Comparison of ENCODE assay signal across 2 cellular contexts in the genomic region with DNA sequence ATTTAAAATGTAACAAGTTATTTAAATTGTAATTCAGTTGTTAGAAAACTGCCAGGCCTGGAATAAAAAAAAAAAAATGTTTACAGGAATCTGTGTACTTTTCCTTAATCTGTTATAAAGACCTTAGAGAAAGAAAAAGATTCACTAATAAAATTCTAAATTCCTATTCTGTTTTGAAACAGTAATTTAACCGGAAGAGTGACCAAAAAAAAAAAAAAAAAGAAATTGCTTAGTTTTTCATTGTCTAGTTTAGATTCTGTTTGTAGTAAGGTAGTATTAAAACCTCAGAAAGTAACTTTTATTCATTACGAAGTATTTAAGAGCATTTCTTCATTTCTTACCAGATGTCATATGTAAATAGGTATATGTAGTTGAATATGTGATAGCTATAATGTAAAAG.
TF ChIP-seq lines count a peak whose summit lies in the region.

No MANE protein-coding gene starts in this region.

TF ChIP-seq in SK-N-SH, 30 proteins besides CTCF, POLR2A, EP300 and RAD21 (continued from another document):
- TF ChIP-seq, protein P1, sequence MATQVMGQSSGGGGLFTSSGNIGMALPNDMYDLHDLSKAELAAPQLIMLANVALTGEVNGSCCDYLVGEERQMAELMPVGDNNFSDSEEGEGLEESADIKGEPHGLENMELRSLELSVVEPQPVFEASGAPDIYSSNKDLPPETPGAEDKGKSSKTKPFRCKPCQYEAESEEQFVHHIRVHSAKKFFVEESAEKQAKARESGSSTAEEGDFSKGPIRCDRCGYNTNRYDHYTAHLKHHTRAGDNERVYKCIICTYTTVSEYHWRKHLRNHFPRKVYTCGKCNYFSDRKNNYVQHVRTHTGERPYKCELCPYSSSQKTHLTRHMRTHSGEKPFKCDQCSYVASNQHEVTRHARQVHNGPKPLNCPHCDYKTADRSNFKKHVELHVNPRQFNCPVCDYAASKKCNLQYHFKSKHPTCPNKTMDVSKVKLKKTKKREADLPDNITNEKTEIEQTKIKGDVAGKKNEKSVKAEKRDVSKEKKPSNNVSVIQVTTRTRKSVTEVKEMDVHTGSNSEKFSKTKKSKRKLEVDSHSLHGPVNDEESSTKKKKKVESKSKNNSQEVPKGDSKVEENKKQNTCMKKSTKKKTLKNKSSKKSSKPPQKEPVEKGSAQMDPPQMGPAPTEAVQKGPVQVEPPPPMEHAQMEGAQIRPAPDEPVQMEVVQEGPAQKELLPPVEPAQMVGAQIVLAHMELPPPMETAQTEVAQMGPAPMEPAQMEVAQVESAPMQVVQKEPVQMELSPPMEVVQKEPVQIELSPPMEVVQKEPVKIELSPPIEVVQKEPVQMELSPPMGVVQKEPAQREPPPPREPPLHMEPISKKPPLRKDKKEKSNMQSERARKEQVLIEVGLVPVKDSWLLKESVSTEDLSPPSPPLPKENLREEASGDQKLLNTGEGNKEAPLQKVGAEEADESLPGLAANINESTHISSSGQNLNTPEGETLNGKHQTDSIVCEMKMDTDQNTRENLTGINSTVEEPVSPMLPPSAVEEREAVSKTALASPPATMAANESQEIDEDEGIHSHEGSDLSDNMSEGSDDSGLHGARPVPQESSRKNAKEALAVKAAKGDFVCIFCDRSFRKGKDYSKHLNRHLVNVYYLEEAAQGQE (IDR thresholded peaks at IDR 0.05; ENCODE audit: low read depth, low read length), result no peak
- TF ChIP-seq, protein P2, sequence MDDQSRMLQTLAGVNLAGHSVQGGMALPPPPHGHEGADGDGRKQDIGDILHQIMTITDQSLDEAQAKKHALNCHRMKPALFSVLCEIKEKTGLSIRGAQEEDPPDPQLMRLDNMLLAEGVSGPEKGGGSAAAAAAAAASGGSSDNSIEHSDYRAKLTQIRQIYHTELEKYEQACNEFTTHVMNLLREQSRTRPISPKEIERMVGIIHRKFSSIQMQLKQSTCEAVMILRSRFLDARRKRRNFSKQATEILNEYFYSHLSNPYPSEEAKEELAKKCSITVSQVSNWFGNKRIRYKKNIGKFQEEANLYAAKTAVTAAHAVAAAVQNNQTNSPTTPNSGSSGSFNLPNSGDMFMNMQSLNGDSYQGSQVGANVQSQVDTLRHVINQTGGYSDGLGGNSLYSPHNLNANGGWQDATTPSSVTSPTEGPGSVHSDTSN (IDR thresholded peaks at IDR 0.05), result no peak
- TF ChIP-seq SMC3 (IDR thresholded peaks at IDR 0.05; ENCODE audit: low read depth, low read length), result no peak
- TF ChIP-seq TEAD4 (IDR thresholded peaks at IDR 0.05; ENCODE audit: borderline replicate concordance, insufficient read depth), result no peak
- no peak for TF ChIP-seq RXRA (IDR thresholded peaks at IDR 0.05; ENCODE audit: borderline replicate concordance, low read depth)
- no peak for TF ChIP-seq EZH2phosphoT487 (IDR thresholded peaks at IDR 0.05; ENCODE audit: borderline replicate concordance, low read depth)
- no peak for TF ChIP-seq RCOR1 (IDR thresholded peaks at IDR 0.05; ENCODE audit: low read length)
- TF ChIP-seq NFIC (IDR thresholded peaks at IDR 0.05; ENCODE audit: borderline replicate concordance), result no peak
- no peak for TF ChIP-seq FOXJ3 (CRISPR knock-in tag; IDR thresholded peaks at IDR 0.05)
- TF ChIP-seq GATA2 (CRISPR knock-in tag; IDR thresholded peaks at IDR 0.05), result no peak
- no peak for TF ChIP-seq ELF1 (IDR thresholded peaks at IDR 0.05)
- TF ChIP-seq NRF1 (IDR thresholded peaks at IDR 0.05; ENCODE audit: low read depth, low read length), result no peak
- no peak for TF ChIP-seq YY1 (IDR thresholded peaks at IDR 0.05; ENCODE audit: low read depth)
- no peak for TF ChIP-seq GABPA (IDR thresholded peaks at IDR 0.05; ENCODE audit: low read depth)

TF ChIP-seq in SK-N-SH treated with all-trans-retinoic acid at 6 μM for 48 hours, 23 proteins besides CTCF, POLR2A, EP300 and RAD21 (continued from another document):
- TF ChIP-seq, protein P3, sequence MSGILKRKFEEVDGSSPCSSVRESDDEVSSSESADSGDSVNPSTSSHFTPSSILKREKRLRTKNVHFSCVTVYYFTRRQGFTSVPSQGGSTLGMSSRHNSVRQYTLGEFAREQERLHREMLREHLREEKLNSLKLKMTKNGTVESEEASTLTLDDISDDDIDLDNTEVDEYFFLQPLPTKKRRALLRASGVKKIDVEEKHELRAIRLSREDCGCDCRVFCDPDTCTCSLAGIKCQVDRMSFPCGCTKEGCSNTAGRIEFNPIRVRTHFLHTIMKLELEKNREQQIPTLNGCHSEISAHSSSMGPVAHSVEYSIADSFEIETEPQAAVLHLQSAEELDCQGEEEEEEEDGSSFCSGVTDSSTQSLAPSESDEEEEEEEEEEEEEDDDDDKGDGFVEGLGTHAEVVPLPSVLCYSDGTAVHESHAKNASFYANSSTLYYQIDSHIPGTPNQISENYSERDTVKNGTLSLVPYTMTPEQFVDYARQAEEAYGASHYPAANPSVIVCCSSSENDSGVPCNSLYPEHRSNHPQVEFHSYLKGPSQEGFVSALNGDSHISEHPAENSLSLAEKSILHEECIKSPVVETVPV (CRISPR knock-in tag; IDR thresholded peaks at IDR 0.05), result no peak
- TF ChIP-seq ZNF8 (CRISPR knock-in tag; IDR thresholded peaks at IDR 0.05) (no peak), CSDC2 (CRISPR knock-in tag; IDR thresholded peaks at IDR 0.05) (no peak), TOX (CRISPR knock-in tag; IDR thresholded peaks at IDR 0.05; ENCODE audit: borderline replicate concordance) (no peak), ZNF565 (CRISPR knock-in tag; conservative IDR thresholded peaks at IDR 0.05; ENCODE audit: low read depth) (no peak), ZC3H10 (CRISPR knock-in tag; IDR thresholded peaks at IDR 0.05) (no peak), ZFP3 (CRISPR knock-in tag; IDR thresholded peaks at IDR 0.05) (no peak), SNAI2 (CRISPR knock-in tag; IDR thresholded peaks at IDR 0.05) (no peak), BACH2 (CRISPR knock-in tag; IDR thresholded peaks at IDR 0.05; ENCODE audit: borderline replicate concordance) (no peak), ARNTL (CRISPR knock-in tag; IDR thresholded peaks at IDR 0.05; ENCODE audit: borderline replicate concordance, low read depth) (no peak)
- TF ChIP-seq, protein P4, sequence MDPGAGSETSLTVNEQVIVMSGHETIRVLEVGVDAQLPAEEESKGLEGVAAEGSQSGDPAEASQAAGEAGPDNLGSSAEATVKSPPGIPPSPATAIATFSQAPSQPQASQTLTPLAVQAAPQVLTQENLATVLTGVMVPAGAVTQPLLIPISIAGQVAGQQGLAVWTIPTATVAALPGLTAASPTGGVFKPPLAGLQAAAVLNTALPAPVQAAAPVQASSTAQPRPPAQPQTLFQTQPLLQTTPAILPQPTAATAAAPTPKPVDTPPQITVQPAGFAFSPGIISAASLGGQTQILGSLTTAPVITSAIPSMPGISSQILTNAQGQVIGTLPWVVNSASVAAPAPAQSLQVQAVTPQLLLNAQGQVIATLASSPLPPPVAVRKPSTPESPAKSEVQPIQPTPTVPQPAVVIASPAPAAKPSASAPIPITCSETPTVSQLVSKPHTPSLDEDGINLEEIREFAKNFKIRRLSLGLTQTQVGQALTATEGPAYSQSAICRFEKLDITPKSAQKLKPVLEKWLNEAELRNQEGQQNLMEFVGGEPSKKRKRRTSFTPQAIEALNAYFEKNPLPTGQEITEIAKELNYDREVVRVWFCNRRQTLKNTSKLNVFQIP (CRISPR knock-in tag; IDR thresholded peaks at IDR 0.05; ENCODE audit: borderline replicate concordance, low read depth), result no peak
- TF ChIP-seq, protein P5, sequence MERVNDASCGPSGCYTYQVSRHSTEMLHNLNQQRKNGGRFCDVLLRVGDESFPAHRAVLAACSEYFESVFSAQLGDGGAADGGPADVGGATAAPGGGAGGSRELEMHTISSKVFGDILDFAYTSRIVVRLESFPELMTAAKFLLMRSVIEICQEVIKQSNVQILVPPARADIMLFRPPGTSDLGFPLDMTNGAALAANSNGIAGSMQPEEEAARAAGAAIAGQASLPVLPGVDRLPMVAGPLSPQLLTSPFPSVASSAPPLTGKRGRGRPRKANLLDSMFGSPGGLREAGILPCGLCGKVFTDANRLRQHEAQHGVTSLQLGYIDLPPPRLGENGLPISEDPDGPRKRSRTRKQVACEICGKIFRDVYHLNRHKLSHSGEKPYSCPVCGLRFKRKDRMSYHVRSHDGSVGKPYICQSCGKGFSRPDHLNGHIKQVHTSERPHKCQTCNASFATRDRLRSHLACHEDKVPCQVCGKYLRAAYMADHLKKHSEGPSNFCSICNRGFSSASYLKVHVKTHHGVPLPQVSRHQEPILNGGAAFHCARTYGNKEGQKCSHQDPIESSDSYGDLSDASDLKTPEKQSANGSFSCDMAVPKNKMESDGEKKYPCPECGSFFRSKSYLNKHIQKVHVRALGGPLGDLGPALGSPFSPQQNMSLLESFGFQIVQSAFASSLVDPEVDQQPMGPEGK (CRISPR knock-in tag; IDR thresholded peaks at IDR 0.05; ENCODE audit: borderline replicate concordance), result no peak
